Comparison of ENCODE assay signal across 10 cellular contexts in genomic region chr19:1063030-1063908, GRCh38. TPM values are rescaled to one million over a fixed set of nuclear protein-coding genes. Genes with fewer than 3 reads are reported as not detected.
A peak's percentile ranks its signal among the peaks of the same experiment; 100 is the strongest.
DNase-seq lines count a peak whose midpoint lies in the region; ATAC-seq and TF ChIP-seq lines count a peak whose summit lies in the region.
"Had no signal": no experiment of that assay in that cellular context is flagged by ENCODE, and none has a peak within 500 bp of the region (broad histone marks: within the 10 kb centered on the region; RNA-seq: fewer than 3 reads in every experiment).

No MANE protein-coding gene starts in this region.

- peak overlapping the region in 6 of 11 experiments; percentile 88 to 98 (median 94); a peak in 3 of 22 replicates for H3K4me2 ChIP-seq in BLaER1 treated with 17β-estradiol and CSF1 and Interleukin-3, amounts not matched to agents 10 nM and 100 nM

- H3K36me3 ChIP-seq in BLaER1 treated with 17β-estradiol and CSF1 and Interleukin-3, amounts not matched to agents 10 nM and 100 nM, result peaks cover under 1 to 8% (median 2%) of the 10 kb centered on the region in 11 experiments; a peak in 16 of 22 replicates
- peaks cover 1% of the 10 kb centered on the region; the same call in 1 of the 2 replicates for H3K36me3 ChIP-seq in H7 (replicated peaks; ENCODE audit: control insufficient read depth, insufficient read depth, low read length)
- peaks cover 16% of the 10 kb centered on the region for H3K36me3 ChIP-seq in left ventricle myocardium inferior
- H3K36me3 ChIP-seq: uterus had no signal

- intact Hi-C loops in left ventricle myocardium inferior (cut with micrococcal nuclease), result no loop called here

- no peak for ATAC-seq in GM18867 (IDR thresholded peaks at IDR 0.05; ENCODE audit: unreplicated experiment)

- TF ChIP-seq CTCF in epithelial cell of esophagus (IDR thresholded peaks at IDR 0.05; ENCODE audit: insufficient read depth, low read depth, low read length, missing control alignments) (no peak), left ventricle myocardium inferior (IDR thresholded peaks at IDR 0.05; ENCODE audit: borderline replicate concordance) (no peak)

- peak; percentile 88 for DNase-seq in H7
- peak; percentile 67 for DNase-seq in activated CD4-positive, CD25-positive, alpha-beta regulatory T cell treated with anti-CD3 and anti-CD28 coated beads, Interleukin-2, amount 50 U/mL, for 72 hours
- DNase-seq in epithelial cell of esophagus (ENCODE audit: low read depth), result peak; percentile 36
- no peak for DNase-seq in caudate nucleus (lab: John Stamatoyannopoulos, UW)
- DNase-seq in SIG-M5 (lab: John Stamatoyannopoulos, UW), result no peak
- DNase-seq in left ventricle myocardium inferior, result no peak
- DNase-seq: uterus had no signal

- H4K20me1 ChIP-seq in BLaER1 treated with 17β-estradiol and CSF1 and Interleukin-3, amounts not matched to agents 10 nM and 100 nM, result peaks cover 0 to 6% (median 0%) of the 10 kb centered on the region in 11 experiments; a peak in 2 of 22 replicates

- 0 out of 22 replicates have a peak, but pooled peaks cover 0 to 4% (median 0%) of the 10 kb centered on the region in 11 experiments for H3K27me3 ChIP-seq in BLaER1 treated with 17β-estradiol and CSF1 and Interleukin-3, amounts not matched to agents 10 nM and 100 nM
- H3K27me3 ChIP-seq in H7 (ENCODE audit: control insufficient read depth, insufficient read depth, low read length), result peaks cover 23% of the 10 kb centered on the region
- peaks cover 34% of the 10 kb centered on the region for H3K27me3 ChIP-seq in left ventricle myocardium inferior (ENCODE audit: low read depth)

- H3K4me1 ChIP-seq in BLaER1 treated with 17β-estradiol and CSF1 and Interleukin-3, amounts not matched to agents 10 nM and 100 nM, result peaks cover 31 to 52% (median 42%) of the 10 kb centered on the region in 10 experiments
- H3K4me1 ChIP-seq in left ventricle myocardium inferior, result peaks cover 35% of the 10 kb centered on the region

- no peak overlapping the region for H3K27ac ChIP-seq in BLaER1 treated with 17β-estradiol and CSF1 and Interleukin-3, amounts not matched to agents 10 nM and 100 nM
- no peak overlapping the region for H3K27ac ChIP-seq in caudate nucleus (ENCODE audit: low read depth, low read length)
- no peak overlapping the region for H3K27ac ChIP-seq in left ventricle myocardium inferior (replicated peaks)
- H3K27ac ChIP-seq: uterus, VCaP had no signal

- H3K9me3 ChIP-seq in BLaER1 treated with 17β-estradiol and CSF1 and Interleukin-3, amounts not matched to agents 10 nM and 100 nM (replicated peaks in 1 of 11), result 0 out of 22 replicates have a peak, but pooled peaks cover 0 to 5% (median 0%) of the 10 kb centered on the region in 11 experiments
- peaks cover 20% of the 10 kb centered on the region for H3K9me3 ChIP-seq in left ventricle myocardium inferior (replicated peaks)

- no peak overlapping the region for H3K9ac ChIP-seq in BLaER1 treated with 17β-estradiol and CSF1 and Interleukin-3, amounts not matched to agents 10 nM and 100 nM

- no peak overlapping the region for H3K4me3 ChIP-seq in BLaER1 treated with 17β-estradiol and CSF1 and Interleukin-3, amounts not matched to agents 10 nM and 100 nM
- H3K4me3 ChIP-seq in H7 (ENCODE audit: insufficient read depth, low read depth, low read length) (peak overlapping the region; percentile 39), epithelial cell of esophagus (ENCODE audit: low read length) (no peak overlapping the region), left ventricle myocardium inferior (no peak overlapping the region)
- H3K4me3 ChIP-seq: uterus had no signal

RNA-seq across cellular contexts. Expression of gene ARHGAP45, which starts 3.7 kb away (rescaled TPM):
- 46.0 and 48.7 TPM in 2 replicates for total RNA-seq in H7 (2014; rRNA removed; shearing (Covaris generic))
- total RNA-seq in left ventricle myocardium inferior, result 4.8 TPM

RNA-seq across cellular contexts. Expression of gene ABCA7, which starts 23.4 kb away (rescaled TPM):
- 17.9 and 19.7 TPM in 2 replicates for total RNA-seq in H7 (2014; rRNA removed; shearing (Covaris generic))
- total RNA-seq in left ventricle myocardium inferior, result 9.3 TPM

RNA-seq across cellular contexts. Expression of gene POLR2E, which starts 31.9 kb away (rescaled TPM):
- 226 and 283 TPM in 2 replicates for total RNA-seq in H7 (2014; rRNA removed; shearing (Covaris generic))
- total RNA-seq in left ventricle myocardium inferior, result 140 TPM

RNA-seq across cellular contexts. Expression of gene CNN2, which starts 36.9 kb away (rescaled TPM):
- total RNA-seq in H7 (2014; rRNA removed; shearing (Covaris generic)), result 440 and 495 TPM in 2 replicates
- total RNA-seq in left ventricle myocardium inferior, result 45.6 TPM

RNA-seq across cellular contexts. Expression of gene GPX4, which starts 40.5 kb away (rescaled TPM):
- 620 and 671 TPM in 2 replicates for total RNA-seq in H7 (2014; rRNA removed; shearing (Covaris generic))
- 327 TPM for total RNA-seq in left ventricle myocardium inferior

Comparison
In these comparisons a context has a peak if more than half of its experiments do, and no peak if none do; other contexts are left out.
1. DNase-seq: peak in H7 (single experiment), activated CD4-positive, CD25-positive, alpha-beta regulatory T cell treated with anti-CD3 and anti-CD28 coated beads, Interleukin-2, amount 50 U/mL, for 72 hours (single experiment) and epithelial cell of esophagus (single experiment); none in caudate nucleus (0 of 61), SIG-M5 (single experiment) and left ventricle myocardium inferior (single experiment).